ENCODE assay signal across 18 cellular contexts in the genomic region with DNA sequence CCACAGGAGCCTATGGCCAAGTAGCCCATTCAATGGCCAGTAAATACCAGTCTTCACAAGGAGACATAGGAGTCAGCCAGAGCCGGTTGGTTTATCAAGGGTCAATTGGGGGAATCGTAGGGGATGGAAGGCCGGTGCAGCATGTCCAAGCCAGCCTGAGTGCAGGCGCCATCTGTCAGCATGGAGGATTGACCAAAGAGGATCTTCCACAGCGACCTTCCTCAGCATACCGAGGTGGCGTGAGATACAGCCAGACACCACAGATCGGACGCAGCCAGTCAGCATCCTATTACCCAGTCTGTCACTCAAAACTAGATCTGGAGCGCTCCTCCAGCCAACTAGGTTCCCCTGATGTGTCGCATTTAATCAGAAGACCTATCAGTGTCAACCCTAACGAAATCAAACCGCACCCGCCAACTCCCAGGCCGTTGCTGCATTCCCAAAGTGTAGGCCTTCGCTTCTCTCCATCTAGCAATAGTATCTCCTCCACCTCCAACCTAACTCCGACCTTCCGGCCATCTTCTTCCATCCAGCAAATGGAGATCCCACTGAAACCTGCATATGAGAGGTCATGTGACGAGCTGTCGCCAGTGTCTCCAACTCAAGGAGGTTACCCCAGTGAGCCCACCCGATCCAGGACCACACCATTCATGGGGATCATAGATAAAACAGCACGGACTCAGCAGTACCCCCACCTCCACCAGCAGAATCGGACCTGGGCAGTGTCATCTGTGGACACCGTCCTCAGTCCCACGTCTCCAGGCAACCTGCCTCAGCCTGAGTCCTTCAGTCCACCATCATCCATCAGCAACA. TPM values are rescaled to one million over a fixed set of nuclear protein-coding genes. Genes with fewer than 3 reads are reported as not detected.
DNase-seq lines count a peak whose midpoint lies in the region; ATAC-seq and TF ChIP-seq lines count a peak whose summit lies in the region.
"Had no signal": no experiment of that assay in that cellular context is flagged by ENCODE, and none has a peak within 500 bp of the region (broad histone marks: within the 10 kb centered on the region; RNA-seq: fewer than 3 reads in every experiment).

No MANE protein-coding gene starts in this region.

- no peak for ATAC-seq in activated naive CD8-positive, alpha-beta T cell treated with anti-CD3 and anti-CD28 coated beads, Interleukin-2, amount 10 ng/mL, durations not matched to agents 7 days and 5 days (ENCODE audit: low read depth)
- ATAC-seq in activated T-helper 17 cell treated with anti-CD3 and anti-CD28 coated beads, Interleukin-2, amount 50 U/mL, for 72 hours (replicated peaks), result no peak

- WGBS in mesendoderm (ENCODE audit: extremely low coverage, insufficient coverage, low lambda C conversion rate), result no CpG with 5 or more reads among the region's 25 CpGs

- no peak for DNase-seq in activated naive CD8-positive, alpha-beta T cell treated with anti-CD3 and anti-CD28 coated beads, Interleukin-2, amount 10 ng/mL, durations not matched to agents 7 days and 5 days
- DNase-seq in activated naive CD8-positive, alpha-beta T cell treated with anti-CD3 and anti-CD28 coated beads for 36 hours, result no peak
- DNase-seq in nephron progenitor cell (no peak), mesendoderm (no peak), NCI-H1105 (lab: John Stamatoyannopoulos, UW) (no peak), breast epithelium (ENCODE audit: low spot score in 2 of 2) (no peak)
- DNase-seq: COR-L47, DMS53, MV-4-11, NCI-H1436, NCI-H2029 treated with DMSO at 0.1 percent for 48 hours, NCI-H510A, NCI-H82, Peyer's patch, SHP77 had no signal

- no peak overlapping the region for H2BK5ac ChIP-seq in mesendoderm (ENCODE audit: low read length)

- H3K27ac ChIP-seq in mesendoderm (ENCODE audit: low read depth, low read length) (no peak overlapping the region), breast epithelium (no peak overlapping the region)

- H3K79me1 ChIP-seq in mesendoderm (ENCODE audit: low read length), result no peaks in the 10 kb centered on the region

- H3K4me3 Mint-ChIP-seq in activated naive CD8-positive, alpha-beta T cell treated with anti-CD3 and anti-CD28 coated beads, Interleukin-2, amount 10 ng/mL, durations not matched to agents 7 days and 5 days, result peak overlapping the region; percentile 3
- H3K4me3 Mint-ChIP-seq in activated naive CD8-positive, alpha-beta T cell treated with anti-CD3 and anti-CD28 coated beads for 36 hours, result no peak overlapping the region
- H3K4me3 Mint-ChIP-seq in activated T-helper 17 cell treated with anti-CD3 and anti-CD28 coated beads, Interleukin-2, amount 50 U/mL, for 72 hours, result peak overlapping the region; percentile 65
- H3K4me3 Mint-ChIP-seq in nephron progenitor cell, result no peak overlapping the region
- H3K4me3 Mint-ChIP-seq: IgD-negative memory B cell had no signal

- no peak for TF ChIP-seq POLR2A in breast epithelium (IDR thresholded peaks at IDR 0.05)

- H3K36me3 ChIP-seq in mesendoderm (ENCODE audit: control insufficient read depth, insufficient read depth, low read length) (no peaks in the 10 kb centered on the region), breast epithelium (no peaks in the 10 kb centered on the region)
- H3K36me3 ChIP-seq: Peyer's patch had no signal

- no peak for TF ChIP-seq CTCF in nephron progenitor cell (IDR thresholded peaks at IDR 0.05)
- TF ChIP-seq CTCF in breast epithelium (IDR thresholded peaks at IDR 0.05), result no peak

- H3K56ac ChIP-seq in mesendoderm (ENCODE audit: low read length), result no peak overlapping the region

- peaks cover 3% of the 10 kb centered on the region for H3K36me3 Mint-ChIP-seq in activated naive CD8-positive, alpha-beta T cell treated with anti-CD3 and anti-CD28 coated beads, Interleukin-2, amount 10 ng/mL, durations not matched to agents 7 days and 5 days
- H3K36me3 Mint-ChIP-seq in activated naive CD8-positive, alpha-beta T cell treated with anti-CD3 and anti-CD28 coated beads for 36 hours, result peaks cover 3% of the 10 kb centered on the region
- peaks cover 5% of the 10 kb centered on the region for H3K36me3 Mint-ChIP-seq in activated T-helper 17 cell treated with anti-CD3 and anti-CD28 coated beads, Interleukin-2, amount 50 U/mL, for 72 hours (ENCODE audit: low read depth)
- H3K36me3 Mint-ChIP-seq in nephron progenitor cell (ENCODE audit: low read depth), result peaks cover 44% of the 10 kb centered on the region
- H3K36me3 Mint-ChIP-seq: IgD-negative memory B cell had no signal

- peaks cover 17% of the 10 kb centered on the region for H3K27me3 Mint-ChIP-seq in activated naive CD8-positive, alpha-beta T cell treated with anti-CD3 and anti-CD28 coated beads, Interleukin-2, amount 10 ng/mL, durations not matched to agents 7 days and 5 days
- no peaks in the 10 kb centered on the region for H3K27me3 Mint-ChIP-seq in activated naive CD8-positive, alpha-beta T cell treated with anti-CD3 and anti-CD28 coated beads for 36 hours
- no peaks in the 10 kb centered on the region for H3K27me3 Mint-ChIP-seq in activated T-helper 17 cell treated with anti-CD3 and anti-CD28 coated beads, Interleukin-2, amount 50 U/mL, for 72 hours
- peaks cover 13% of the 10 kb centered on the region for H3K27me3 Mint-ChIP-seq in nephron progenitor cell (ENCODE audit: low read depth, poor library complexity)

- POLR2A ChIA-PET in activated naive CD8-positive, alpha-beta T cell treated with anti-CD3 and anti-CD28 coated beads, Interleukin-2, amount 10 ng/mL, durations not matched to agents 7 days and 5 days (lab: Charles Lee), result interaction anchor here (0.7 kb wide), 1 partner anchor 188 kb away, joined by 3 read pairs; no protein-coding TSS in a partner anchor

- H3K27ac Mint-ChIP-seq in activated naive CD8-positive, alpha-beta T cell treated with anti-CD3 and anti-CD28 coated beads, Interleukin-2, amount 10 ng/mL, durations not matched to agents 7 days and 5 days, result peak overlapping the region; percentile 89
- no peak overlapping the region for H3K27ac Mint-ChIP-seq in activated naive CD8-positive, alpha-beta T cell treated with anti-CD3 and anti-CD28 coated beads for 36 hours
- H3K27ac Mint-ChIP-seq in activated T-helper 17 cell treated with anti-CD3 and anti-CD28 coated beads, Interleukin-2, amount 50 U/mL, for 72 hours, result peak overlapping the region; percentile 84
- H3K27ac Mint-ChIP-seq in nephron progenitor cell, result peak overlapping the region; percentile 46

- no peaks in the 10 kb centered on the region for H3K9me3 Mint-ChIP-seq in activated naive CD8-positive, alpha-beta T cell treated with anti-CD3 and anti-CD28 coated beads, Interleukin-2, amount 10 ng/mL, durations not matched to agents 7 days and 5 days
- no peaks in the 10 kb centered on the region for H3K9me3 Mint-ChIP-seq in activated naive CD8-positive, alpha-beta T cell treated with anti-CD3 and anti-CD28 coated beads for 36 hours
- H3K9me3 Mint-ChIP-seq in activated T-helper 17 cell treated with anti-CD3 and anti-CD28 coated beads, Interleukin-2, amount 50 U/mL, for 72 hours, result no peaks in the 10 kb centered on the region
- H3K9me3 Mint-ChIP-seq in nephron progenitor cell, result no peaks in the 10 kb centered on the region
- H3K9me3 Mint-ChIP-seq: IgD-negative memory B cell had no signal

- no peak overlapping the region for H3K4me2 ChIP-seq in mesendoderm (ENCODE audit: low read length)

- no peak overlapping the region for H3K9ac ChIP-seq in mesendoderm (ENCODE audit: low read length)

- H2BK15ac ChIP-seq in mesendoderm (replicated peaks; ENCODE audit: low read depth), result no peak overlapping the region

- H4K8ac ChIP-seq in mesendoderm (ENCODE audit: low read depth, low read length), result no peak overlapping the region

- H3K9me3 ChIP-seq in breast epithelium, result no peaks in the 10 kb centered on the region
- H3K9me3 ChIP-seq: HAP-1, Peyer's patch had no signal

- H3K4me1 Mint-ChIP-seq in activated naive CD8-positive, alpha-beta T cell treated with anti-CD3 and anti-CD28 coated beads, Interleukin-2, amount 10 ng/mL, durations not matched to agents 7 days and 5 days, result peaks cover 19% of the 10 kb centered on the region
- peaks cover 11% of the 10 kb centered on the region for H3K4me1 Mint-ChIP-seq in activated naive CD8-positive, alpha-beta T cell treated with anti-CD3 and anti-CD28 coated beads for 36 hours
- peaks cover 9% of the 10 kb centered on the region for H3K4me1 Mint-ChIP-seq in activated T-helper 17 cell treated with anti-CD3 and anti-CD28 coated beads, Interleukin-2, amount 50 U/mL, for 72 hours
- H3K4me1 Mint-ChIP-seq in nephron progenitor cell, result peaks cover 2% of the 10 kb centered on the region

- no peak overlapping the region for H2AK5ac ChIP-seq in mesendoderm (ENCODE audit: low read length)

- H3K18ac ChIP-seq in mesendoderm (ENCODE audit: low read length), result no peak overlapping the region

- intact Hi-C loops in breast epithelium (cut with DNase I; ENCODE audit: low total_unique reads), result loop anchor here (10.0 kb wide), 1 partner anchor 194 kb away; no protein-coding TSS in a partner anchor

- no peak overlapping the region for H3K4ac ChIP-seq in mesendoderm (ENCODE audit: low read depth, low read length)

- H3K27me3 ChIP-seq in mesendoderm (ENCODE audit: insufficient read depth, low read length, poor library complexity) (no peaks in the 10 kb centered on the region), breast epithelium (no peaks in the 10 kb centered on the region)
- H3K27me3 ChIP-seq: Peyer's patch had no signal

- H3K4me3 ChIP-seq in mesendoderm (ENCODE audit: low read length), result no peak overlapping the region
- H3K4me3 ChIP-seq in breast epithelium, result no peak overlapping the region
- H3K4me3 ChIP-seq: HAP-1, Peyer's patch had no signal

- no peak overlapping the region for H4K5ac ChIP-seq in mesendoderm (ENCODE audit: low read length)

- no peak overlapping the region for H3K23ac ChIP-seq in mesendoderm (ENCODE audit: low read length)

- H3K79me2 ChIP-seq in mesendoderm (ENCODE audit: control insufficient read depth, insufficient read depth, low read length), result no peaks in the 10 kb centered on the region

- no peak overlapping the region for H2BK120ac ChIP-seq in mesendoderm (ENCODE audit: low read depth, low read length)

- H3K4me1 ChIP-seq in mesendoderm (ENCODE audit: control insufficient read depth, low read depth, low read length) (no peaks in the 10 kb centered on the region), breast epithelium (no peaks in the 10 kb centered on the region)
- H3K4me1 ChIP-seq: HAP-1, Peyer's patch had no signal

RNA-seq across cellular contexts. Expression of a gene that starts 25.0 kb away (rescaled TPM):
- total RNA-seq in activated naive CD8-positive, alpha-beta T cell treated with anti-CD3 and anti-CD28 coated beads, Interleukin-2, amount 10 ng/mL, durations not matched to agents 7 days and 5 days, result 10 to 100 TPM; 29.1 to 32.0 TPM
- total RNA-seq in activated naive CD8-positive, alpha-beta T cell treated with anti-CD3 and anti-CD28 coated beads for 36 hours, result 1 to 10 TPM; 1.1 to 2.2 TPM
- 10 to 100 TPM in 1 of 2 donors, 1 to 10 TPM in 1; 6.7 to 10.8 TPM for total RNA-seq in activated T-helper 17 cell treated with anti-CD3 and anti-CD28 coated beads, Interleukin-2, amount 50 U/mL, for 72 hours
- polyA plus RNA-seq in mesendoderm (2013, experiment 1 of 2), result 25.0 TPM
- 24.4 TPM for polyA plus RNA-seq in mesendoderm (2013, experiment 2 of 2)
- total RNA-seq in breast epithelium, result 10 to 100 TPM; 14.6 to 52.4 (median 43.3) TPM

RNA-seq across cellular contexts. Expression of a gene that starts 55.8 kb away (rescaled TPM):
- total RNA-seq in activated naive CD8-positive, alpha-beta T cell treated with anti-CD3 and anti-CD28 coated beads, Interleukin-2, amount 10 ng/mL, durations not matched to agents 7 days and 5 days, result 10 to 100 TPM; 18.2 to 19.3 TPM
- total RNA-seq in activated naive CD8-positive, alpha-beta T cell treated with anti-CD3 and anti-CD28 coated beads for 36 hours, result not detected
- 1 to 10 TPM in 1 of 2 donors, under 1 TPM in 1; 0.61 to 1.4 TPM for total RNA-seq in activated T-helper 17 cell treated with anti-CD3 and anti-CD28 coated beads, Interleukin-2, amount 50 U/mL, for 72 hours
- 1.1 TPM for polyA plus RNA-seq in mesendoderm (2013, experiment 1 of 2)
- polyA plus RNA-seq in mesendoderm (2013, experiment 2 of 2), result 1.2 TPM
- 10 to 100 TPM in 1 of 3 donors, 1 to 10 TPM in 2; 2.6 to 13.9 (median 9.1) TPM for total RNA-seq in breast epithelium

Comparison
In these comparisons a context has a peak if more than half of its experiments do, and no peak if none do; other contexts are left out.
1. H3K4me3 Mint-ChIP-seq: peak in activated naive CD8-positive, alpha-beta T cell treated with anti-CD3 and anti-CD28 coated beads, Interleukin-2, amount 10 ng/mL, durations not matched to agents 7 days and 5 days (single experiment) and activated T-helper 17 cell treated with anti-CD3 and anti-CD28 coated beads, Interleukin-2, amount 50 U/mL, for 72 hours (single experiment); none in activated naive CD8-positive, alpha-beta T cell treated with anti-CD3 and anti-CD28 coated beads for 36 hours (single experiment) and nephron progenitor cell (single experiment).